In genomic region chr5:103942587-103943186, GRCh38 we compare ENCODE assay signal across 17 cellular contexts.
DNase-seq lines count a peak whose midpoint lies in the region; ATAC-seq and TF ChIP-seq lines count a peak whose summit lies in the region.
"Had no signal": no experiment of that assay in that cellular context is flagged by ENCODE, and none has a peak within 500 bp of the region (broad histone marks: within the 10 kb centered on the region; RNA-seq: fewer than 3 reads in every experiment).

No MANE protein-coding gene starts in this region.

- H2AFZ ChIP-seq in HCT116 (ENCODE audit: low read depth, low read length, poor library complexity, severe bottlenecking), result peak overlapping the region; percentile 86

- RAD21 ChIA-PET in HCT116 (lab: Charles Lee; ENCODE audit: low non-redundant PET in 1 of 2, low total read pairs in 2 of 2, uncharacterized antibody in 2 of 2, unreplicated experiment in 2 of 2), result interaction anchor here in 1 of 2 experiments (0.8 kb wide), 1 partner anchor 236 kb away, joined by 4 read pairs; no protein-coding TSS in a partner anchor

- no peaks in the 10 kb centered on the region for H3K9me2 ChIP-seq in HCT116 (ENCODE audit: insufficient read depth)

- H3K4me2 ChIP-seq in HCT116 (ENCODE audit: low read length), result no peak overlapping the region

- no peaks in the 10 kb centered on the region for H3K36me3 ChIP-seq in HCT116 (ENCODE audit: control insufficient read depth in 1 of 2, insufficient read depth in 2 of 2, low read length in 2 of 2)
- H3K36me3 ChIP-seq in RWPE2 (ENCODE audit: low read depth), result no peaks in the 10 kb centered on the region
- no peaks in the 10 kb centered on the region for H3K36me3 ChIP-seq in CD4-positive, alpha-beta memory T cell (ENCODE audit: insufficient read depth, low read length)
- H3K36me3 ChIP-seq: cardiac muscle cell, left lung had no signal

- H3K27me3 ChIP-seq in HCT116 (ENCODE audit: insufficient read depth, low read length) (no peaks in the 10 kb centered on the region), RWPE2 (ENCODE audit: insufficient read depth, poor library complexity, severe bottlenecking) (peaks cover 6% of the 10 kb centered on the region), foreskin keratinocyte (no peaks in the 10 kb centered on the region)
- H3K27me3 ChIP-seq in CD4-positive, alpha-beta memory T cell (ENCODE audit: insufficient read depth, low read length), result no peaks in the 10 kb centered on the region
- H3K27me3 ChIP-seq: cardiac muscle cell, left lung had no signal

- H3K27ac Mint-ChIP-seq in CD14-positive monocyte, result no peak overlapping the region
- no peak overlapping the region for H3K27ac Mint-ChIP-seq in CD4-positive, alpha-beta memory T cell
- H3K27ac Mint-ChIP-seq: naive thymus-derived CD8-positive, alpha-beta T cell; stimulated activated memory B cell treated with anti-CD40 and anti-IgM and Interleukin-4, amounts not matched to agents 10 μg/mL and 1 μg/mL and 100 μg/mL, for 72 hours had no signal

- H3K4me3 ChIP-seq in HCT116 (replicated peaks in 1 of 2; ENCODE audit: low read depth in 1 of 2, low read length in 2 of 2) (no peak overlapping the region), RWPE2 (ENCODE audit: severe bottlenecking) (no peak overlapping the region)
- no peak overlapping the region for H3K4me3 ChIP-seq in CD4-positive, alpha-beta memory T cell (ENCODE audit: low read length in 2 of 2)
- H3K4me3 ChIP-seq: cardiac muscle cell, left lung had no signal

- no peaks in the 10 kb centered on the region for H3K36me3 Mint-ChIP-seq in CD14-positive monocyte
- H3K36me3 Mint-ChIP-seq in CD4-positive, alpha-beta memory T cell, result no peaks in the 10 kb centered on the region
- H3K36me3 Mint-ChIP-seq: naive thymus-derived CD8-positive, alpha-beta T cell; stimulated activated memory B cell treated with anti-CD40 and anti-IgM and Interleukin-4, amounts not matched to agents 10 μg/mL and 1 μg/mL and 100 μg/mL, for 72 hours had no signal

- peak; percentile 40; the same call in 1 of the 2 replicates for ATAC-seq in HCT116
- ATAC-seq in RWPE2 (ENCODE audit: low read depth), result no peak
- peak; percentile 14 for ATAC-seq in foreskin keratinocyte
- ATAC-seq: left lung; naive thymus-derived CD8-positive, alpha-beta T cell; right cardiac atrium; Right ventricle myocardium inferior; stimulated activated memory B cell treated with anti-CD40 and anti-IgM and Interleukin-4, amounts not matched to agents 10 μg/mL and 1 μg/mL and 100 μg/mL, for 72 hours had no signal

- H3K4me1 ChIP-seq in HCT116 (ENCODE audit: control insufficient read depth in 1 of 2, insufficient read depth in 2 of 2, low read length in 2 of 2) (no peaks in the 10 kb centered on the region), RWPE2 (ENCODE audit: insufficient read depth, poor library complexity, severe bottlenecking) (no peaks in the 10 kb centered on the region), foreskin keratinocyte (no peaks in the 10 kb centered on the region)
- H3K4me1 ChIP-seq in CD4-positive, alpha-beta memory T cell (ENCODE audit: insufficient read depth, low read length), result no peaks in the 10 kb centered on the region
- H3K4me1 ChIP-seq: left lung had no signal

- H3K79me2 ChIP-seq in HCT116 (ENCODE audit: insufficient read depth, low read length), result no peaks in the 10 kb centered on the region

- H3K27me3 Mint-ChIP-seq in CD14-positive monocyte (ENCODE audit: low read depth in 3 of 3), result no peaks in the 10 kb centered on the region
- no peaks in the 10 kb centered on the region for H3K27me3 Mint-ChIP-seq in CD4-positive, alpha-beta memory T cell
- H3K27me3 Mint-ChIP-seq: naive thymus-derived CD8-positive, alpha-beta T cell; stimulated activated memory B cell treated with anti-CD40 and anti-IgM and Interleukin-4, amounts not matched to agents 10 μg/mL and 1 μg/mL and 100 μg/mL, for 72 hours had no signal

- H4K20me1 ChIP-seq in HCT116 (ENCODE audit: insufficient read depth), result no peaks in the 10 kb centered on the region

- no TSS peak for BruUV-seq in HCT116 (replicated peaks; lab: Mats Ljungman, UMichigan)

- no peak overlapping the region for H3K4me3 Mint-ChIP-seq in CD14-positive monocyte
- H3K4me3 Mint-ChIP-seq in CD4-positive, alpha-beta memory T cell, result no peak overlapping the region
- H3K4me3 Mint-ChIP-seq: naive thymus-derived CD8-positive, alpha-beta T cell; stimulated activated memory B cell treated with anti-CD40 and anti-IgM and Interleukin-4, amounts not matched to agents 10 μg/mL and 1 μg/mL and 100 μg/mL, for 72 hours had no signal

- TF ChIP-seq CTCF in HCT116 (IDR thresholded peaks at IDR 0.05 in 2 of 3, conservative IDR thresholded peaks at IDR 0.05 in 1 of 3; ENCODE audit: borderline replicate concordance in 1 of 3, insufficient read depth in 1 of 3, low read depth in 2 of 3, low read length in 2 of 3) (peak; percentile 20 to 45 (median 25); a peak in 3 of 6 replicates), RWPE2 (IDR thresholded peaks at IDR 0.05; ENCODE audit: poor library complexity, severe bottlenecking) (peak; percentile 36), foreskin keratinocyte (conservative IDR thresholded peaks at IDR 0.05) (peak; percentile 36), CD14-positive monocyte (IDR thresholded peaks at IDR 0.05) (no peak)

- DNase-seq in A172 (ENCODE audit: low spot score), result peak; percentile 74
- no peak for DNase-seq in HCT116 (ENCODE audit: low read depth, low spot score)
- no peak for DNase-seq in RWPE2 (ENCODE audit: low spot score)
- DNase-seq in foreskin keratinocyte, result no peak
- no peak for DNase-seq in activated CD4-positive, alpha-beta T cell treated with anti-CD3 and anti-CD28 coated beads, Interleukin-2, amount 50 U/mL, for 48 hours
- no peak for DNase-seq in NCI-H2196 treated with DMSO at 0.1 percent for 48 hours (lab: John Stamatoyannopoulos, UW; ENCODE audit: unreplicated experiment)
- DNase-seq in CD14-positive monocyte (ENCODE audit: low spot score), result no peak
- no peak for DNase-seq in CD4-positive, alpha-beta memory T cell
- DNase-seq: AML-193; KG1; left lung; naive thymus-derived CD8-positive, alpha-beta T cell; right cardiac atrium; stimulated activated CD4-positive, alpha-beta T cell treated with anti-CD3 and anti-CD28 coated beads, Interleukin-4, amount 100 ng/mL, for 24 hours had no signal

- no peaks in the 10 kb centered on the region for H3K9me3 ChIP-seq in HCT116 (ENCODE audit: control insufficient read depth in 1 of 2, insufficient read depth in 1 of 2, low read depth in 1 of 2, low read length in 2 of 2)
- H3K9me3 ChIP-seq in RWPE2 (ENCODE audit: severe bottlenecking), result no peaks in the 10 kb centered on the region
- H3K9me3 ChIP-seq in CD4-positive, alpha-beta memory T cell (ENCODE audit: control insufficient read depth in 1 of 2, low read length in 2 of 2), result no peaks in the 10 kb centered on the region
- H3K9me3 ChIP-seq: left lung had no signal

- H3K9ac ChIP-seq in HCT116 (ENCODE audit: low read length), result no peak overlapping the region

- H3K9me3 Mint-ChIP-seq in CD14-positive monocyte, result peaks cover 0 to 4% (median 0%) of the 10 kb centered on the region in 7 donors
- H3K9me3 Mint-ChIP-seq in CD4-positive, alpha-beta memory T cell, result peaks cover 0 to 4% (median 0%) of the 10 kb centered on the region in 8 donors
- H3K9me3 Mint-ChIP-seq: stimulated activated memory B cell treated with anti-CD40 and anti-IgM and Interleukin-4, amounts not matched to agents 10 μg/mL and 1 μg/mL and 100 μg/mL, for 72 hours had no signal

- POLR2A ChIA-PET in HCT116 (lab: Charles Lee), result no interaction called here
- POLR2A ChIA-PET in CD4-positive, alpha-beta memory T cell (lab: Charles Lee; ENCODE audit: partially characterized antibody), result no interaction called here

- TF ChIP-seq RAD21 in HCT116 (IDR thresholded peaks at IDR 0.05; ENCODE audit: low read depth), result peak; percentile 60

- H3K27ac ChIP-seq in HCT116 (ENCODE audit: low read depth, low read length) (no peak overlapping the region), RWPE2 (ENCODE audit: poor library complexity, severe bottlenecking) (no peak overlapping the region), foreskin keratinocyte (no peak overlapping the region)
- H3K27ac ChIP-seq in CD4-positive, alpha-beta memory T cell (ENCODE audit: low read depth, low read length), result no peak overlapping the region
- H3K27ac ChIP-seq: cardiac muscle cell, left lung had no signal

- TF ChIP-seq POLR2A in HCT116 (IDR thresholded peaks at IDR 0.05; ENCODE audit: borderline replicate concordance, extremely low read depth, insufficient read depth, insufficient read length), result no peak

- H3K4me1 Mint-ChIP-seq in CD14-positive monocyte, result no peaks in the 10 kb centered on the region
- no peaks in the 10 kb centered on the region for H3K4me1 Mint-ChIP-seq in CD4-positive, alpha-beta memory T cell
- H3K4me1 Mint-ChIP-seq: naive thymus-derived CD8-positive, alpha-beta T cell; stimulated activated memory B cell treated with anti-CD40 and anti-IgM and Interleukin-4, amounts not matched to agents 10 μg/mL and 1 μg/mL and 100 μg/mL, for 72 hours had no signal

- intact Hi-C loops in HCT116 (cut with micrococcal nuclease) (loop anchor here (5.0 kb wide), 1 partner anchor 235 kb away; no protein-coding TSS in a partner anchor), CD14-positive monocyte (cut with micrococcal nuclease) (no loop called here)
- intact Hi-C loops in CD4-positive, alpha-beta memory T cell (cut with micrococcal nuclease), result no loop called here

- CTCF ChIA-PET in HCT116 (lab: Charles Lee), result interaction anchor here (0.6 to 1.0 kb wide), 2 partner anchors 236 to 360 kb away, joined by 3 to 5 read pairs; no protein-coding TSS in a partner anchor
- CTCF ChIA-PET in CD4-positive, alpha-beta memory T cell (lab: Charles Lee; ENCODE audit: partially characterized antibody), result no interaction called here

TF ChIP-seq in HCT116, 20 proteins besides CTCF, POLR2A, EP300 and RAD21 (continues in another document):
- no peak for TF ChIP-seq YY1 (IDR thresholded peaks at IDR 0.05; ENCODE audit: extremely low read depth, insufficient replicate concordance, low read depth, low read length)
- no peak for TF ChIP-seq EZH2phosphoT487 (IDR thresholded peaks at IDR 0.05; ENCODE audit: borderline replicate concordance)
- TF ChIP-seq POLR2AphosphoS5 (IDR thresholded peaks at IDR 0.05; ENCODE audit: low read depth, low read length), result no peak
